In genomic region chr15:42274693-42274971, GRCh38 we compare ENCODE assay signal across 8 cellular contexts. TPM values are rescaled to one million over a fixed set of nuclear protein-coding genes. Genes with fewer than 3 reads are reported as not detected.
A peak's percentile ranks its signal among the peaks of the same experiment; 100 is the strongest.
DNase-seq lines count a peak whose midpoint lies in the region; ATAC-seq, FAIRE-seq and TF ChIP-seq lines count a peak whose summit lies in the region.

No MANE protein-coding gene starts in this region.

- H3K27me3 ChIP-seq in GM06990 (replicated peaks; ENCODE audit: control insufficient read depth, insufficient read depth, low read length) = no peaks in the 10 kb centered on the region

- H3K4me3 ChIP-seq in GM06990 (replicated peaks; ENCODE audit: low read depth, low read length) = peak overlapping the region; percentile 71
- peak overlapping the region; percentile 96 for H3K4me3 ChIP-seq in fibroblast of pulmonary artery (replicated peaks; ENCODE audit: low read depth, low read length)
- peak overlapping the region; percentile 75 for H3K4me3 ChIP-seq in skeletal muscle cell (ENCODE audit: low read depth, low read length)

- no peaks in the 10 kb centered on the region for H3K9me3 ChIP-seq in T-helper 17 cell (ENCODE audit: control insufficient read depth, low read length, poor library complexity, severe bottlenecking)

- peak overlapping the region; percentile 98 for H3K4me3 Mint-ChIP-seq in T-helper 17 cell

- no peaks in the 10 kb centered on the region; the same call in 1 of the 2 replicates for H3K36me3 ChIP-seq in GM06990 (ENCODE audit: control insufficient read depth, insufficient read depth, low read length)

- no peak for DNase-seq in GM06990 (ENCODE audit: extremely low read depth, insufficient read length)
- no peak for DNase-seq in T-helper 17 cell
- DNase-seq in fibroblast of pulmonary artery (ENCODE audit: low read depth) = no peak
- no peak for DNase-seq in skeletal muscle cell (ENCODE audit: low read depth)
- DNase-seq in LoVo (ENCODE audit: low spot score) = no peak
- DNase-seq in CD1c-positive myeloid dendritic cell (ENCODE audit: extremely low spot score) = no peak
- DNase-seq in GM12892 (ENCODE audit: insufficient read length) = no peak

- peaks cover 2% of the 10 kb centered on the region for H3K36me3 Mint-ChIP-seq in T-helper 17 cell (ENCODE audit: low read depth)

- H3K27me3 Mint-ChIP-seq in T-helper 17 cell = no peaks in the 10 kb centered on the region

- no peak for ATAC-seq in T-helper 17 cell
- ATAC-seq in HG02610 (IDR thresholded peaks at IDR 0.05; ENCODE audit: unreplicated experiment) = no peak

- FAIRE-seq in GM12892 (lab: Jason Lieb, UNC) = no peak

- H3K4me1 Mint-ChIP-seq in T-helper 17 cell = peaks cover 35% of the 10 kb centered on the region

- H3K27ac Mint-ChIP-seq in T-helper 17 cell = peak overlapping the region; percentile 99

- no peak for TF ChIP-seq POLR2A in GM12892 (IDR thresholded peaks at IDR 0.05; ENCODE audit: low read depth, low read length)

- TF ChIP-seq CTCF in GM06990 (IDR thresholded peaks at IDR 0.05; ENCODE audit: insufficient read depth, low read length, poor library complexity, severe bottlenecking) (no peak), fibroblast of pulmonary artery (IDR thresholded peaks at IDR 0.05; ENCODE audit: low read length, missing control alignments) (no peak)

RNA-seq across cellular contexts. Expression of gene TMEM87A, which starts 1.4 kb away (rescaled TPM):
- 10 to 100 TPM; 54.7 to 66.5 TPM for total RNA-seq in T-helper 17 cell
- polyA plus RNA-seq in GM12892 (2012; ENCODE audit: missing spikeins) = 18.6 TPM

RNA-seq across cellular contexts. Expression of gene GANC, which starts 1.6 kb away (rescaled TPM):
- 10 to 100 TPM; 30.1 to 30.2 TPM for total RNA-seq in T-helper 17 cell
- polyA plus RNA-seq in GM12892 (2012; ENCODE audit: missing spikeins) = 40.0 TPM
